ENCODE assay signal across 11 cellular contexts in the genomic region with DNA sequence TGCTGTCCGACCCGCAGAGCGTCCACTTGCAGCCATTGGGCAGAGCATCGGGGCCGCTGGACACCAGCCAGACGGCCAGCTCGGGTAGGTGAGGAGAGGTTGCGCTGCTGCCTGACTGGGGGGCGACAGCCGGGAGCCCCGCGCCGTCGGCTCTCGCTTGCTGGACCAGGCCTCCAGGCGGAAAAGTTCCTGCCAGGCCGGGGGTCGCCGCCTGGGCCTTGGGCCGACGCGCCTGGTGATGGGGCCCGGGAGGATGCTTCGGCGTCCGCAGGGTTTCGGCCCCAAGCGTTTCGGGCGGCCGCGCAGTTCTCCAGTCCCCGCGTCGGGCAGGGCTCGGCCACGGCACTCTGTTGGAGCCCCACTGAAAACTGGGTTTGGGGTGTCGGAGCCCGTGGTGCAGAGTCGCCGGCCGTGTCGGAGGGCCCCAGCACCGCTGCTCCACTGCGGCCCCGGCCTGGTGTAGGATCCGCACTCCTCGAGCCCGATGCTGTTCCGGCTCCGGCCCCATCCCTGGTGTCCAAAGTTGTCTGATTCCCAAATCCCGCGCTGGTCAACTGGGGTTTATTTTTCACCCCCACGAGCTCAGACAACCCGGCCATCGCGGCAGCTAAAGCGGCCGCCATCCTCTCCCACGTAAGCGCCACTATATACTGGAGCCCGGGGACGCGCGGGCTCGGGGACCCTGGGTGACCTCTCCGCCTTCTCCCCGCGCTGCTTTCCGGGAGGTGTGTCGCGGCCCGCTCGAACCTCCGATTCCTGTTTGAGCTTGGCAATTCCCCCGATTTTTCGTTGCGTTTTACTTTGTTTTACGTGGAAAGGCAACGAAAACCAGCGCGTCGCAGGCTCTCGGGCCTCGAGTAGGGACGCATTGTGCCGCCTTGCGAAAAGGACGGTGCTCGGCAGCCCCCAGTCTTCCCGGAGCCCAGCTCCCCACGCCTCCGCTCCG. TPM values are rescaled to one million over a fixed set of nuclear protein-coding genes. Genes with fewer than 3 reads are reported as not detected.
DNase-seq lines count a peak whose midpoint lies in the region; ATAC-seq, FAIRE-seq and TF ChIP-seq lines count a peak whose summit lies in the region.
"Had no signal": no experiment of that assay in that cellular context is flagged by ENCODE, and none has a peak within 500 bp of the region (broad histone marks: within the 10 kb centered on the region; RNA-seq: fewer than 3 reads in every experiment).

No MANE protein-coding gene starts in this region.

- H3K9me3 ChIP-seq in CD8-positive, alpha-beta T cell (ENCODE audit: low read length) = no peaks in the 10 kb centered on the region
- H3K9me3 ChIP-seq in endothelial cell of umbilical vein (replicated peaks; ENCODE audit: control insufficient read depth, insufficient read depth, low read length) (no peaks in the 10 kb centered on the region), neuron (ENCODE audit: low read length) (no peaks in the 10 kb centered on the region)
- H3K9me3 ChIP-seq: mucosa of descending colon had no signal

- H4K20me1 ChIP-seq in endothelial cell of umbilical vein (replicated peaks; ENCODE audit: control insufficient read depth, extremely low read depth, insufficient read depth, low read length) = no peaks in the 10 kb centered on the region

- H3K36me3 Mint-ChIP-seq in CD8-positive, alpha-beta T cell = no peaks in the 10 kb centered on the region

- H3K27me3 ChIP-seq in CD8-positive, alpha-beta T cell (ENCODE audit: insufficient read depth, low read length) = peaks cover 34% of the 10 kb centered on the region
- peaks cover 77 to 79% of the 10 kb centered on the region in 2 experiments for H3K27me3 ChIP-seq in endothelial cell of umbilical vein (ENCODE audit: control insufficient read depth in 2 of 2, insufficient read depth in 2 of 2, low read length in 2 of 2)
- H3K27me3 ChIP-seq in neuron (ENCODE audit: insufficient read depth, low read length) = peaks cover 83% of the 10 kb centered on the region

- H3K4me2 ChIP-seq in endothelial cell of umbilical vein (ENCODE audit: insufficient read depth, low read length) = no peak overlapping the region

- H3K9me1 ChIP-seq in endothelial cell of umbilical vein (replicated peaks; ENCODE audit: control insufficient read depth, extremely low read depth, insufficient read depth, low read length) = no peaks in the 10 kb centered on the region

- H3K4me3 ChIP-seq in CD8-positive, alpha-beta T cell (ENCODE audit: low read depth, low read length) = peak overlapping the region; percentile 30
- H3K4me3 ChIP-seq in endothelial cell of umbilical vein (replicated peaks in 1 of 3; ENCODE audit: insufficient read depth in 1 of 3, low read depth in 1 of 3, low read length in 3 of 3) (no peak overlapping the region), neuron (ENCODE audit: low read length) (peak overlapping the region; percentile 10)
- H3K4me3 ChIP-seq: mucosa of descending colon had no signal

- dilution Hi-C loops in endothelial cell of umbilical vein (cut with MboI; ENCODE audit: extremely low pct_ligation_motif_present, low sequenced_read_pairs) = no loop called here

- peak overlapping the region; percentile 61 for H3K4me3 Mint-ChIP-seq in CD8-positive, alpha-beta T cell

- peaks cover 66% of the 10 kb centered on the region for H3K27me3 Mint-ChIP-seq in CD8-positive, alpha-beta T cell (ENCODE audit: low read depth)

- H2AFZ ChIP-seq in endothelial cell of umbilical vein (ENCODE audit: low read depth, low read length) (peak overlapping the region; percentile 36), neuron (ENCODE audit: low read depth, low read length) (peak overlapping the region; percentile 85)

- ATAC-seq in CD8-positive, alpha-beta T cell = peak; percentile 31
- ATAC-seq in HG03196 (IDR thresholded peaks at IDR 0.05; ENCODE audit: unreplicated experiment) = no peak

- no peak overlapping the region for H3K27ac ChIP-seq in CD8-positive, alpha-beta T cell (ENCODE audit: low read depth, low read length)
- H3K27ac ChIP-seq in endothelial cell of umbilical vein (ENCODE audit: insufficient read depth, low read depth, low read length) = no peak overlapping the region

- H3K27ac Mint-ChIP-seq in CD8-positive, alpha-beta T cell = no peak overlapping the region

- no peak for FAIRE-seq in endothelial cell of umbilical vein (lab: Jason Lieb, UNC)

- TF ChIP-seq CTCF in CD8-positive, alpha-beta T cell (IDR thresholded peaks at IDR 0.05) = no peak
- no peak for TF ChIP-seq CTCF in endothelial cell of umbilical vein (IDR thresholded peaks at IDR 0.05; ENCODE audit: extremely low read depth in 1 of 2, insufficient read depth in 1 of 2, low read depth in 1 of 2, low read length in 2 of 2)

- peaks cover 17% of the 10 kb centered on the region for H3K4me1 ChIP-seq in CD8-positive, alpha-beta T cell (ENCODE audit: insufficient read depth, low read length)
- H3K4me1 ChIP-seq in endothelial cell of umbilical vein (ENCODE audit: control insufficient read depth, extremely low read depth, insufficient read depth, low read length) (peaks cover 3% of the 10 kb centered on the region), neuron (ENCODE audit: insufficient read depth, low read length) (peaks cover 13% of the 10 kb centered on the region)

- H3K4me1 Mint-ChIP-seq in CD8-positive, alpha-beta T cell (ENCODE audit: low read depth) = peaks cover 17% of the 10 kb centered on the region

- intact Hi-C loops in CD8-positive, alpha-beta T cell (cut with DNase I, micrococcal nuclease) = no loop called here
- intact Hi-C loops in endothelial cell of umbilical vein (cut with micrococcal nuclease) = no loop called here

- POLR2A ChIA-PET in CD8-positive, alpha-beta T cell (lab: Charles Lee) = no interaction called here
- POLR2A ChIA-PET in endothelial cell of umbilical vein (lab: Charles Lee) = no interaction called here

- no peak overlapping the region for H3K9ac ChIP-seq in endothelial cell of umbilical vein (replicated peaks; ENCODE audit: extremely low read depth, insufficient read depth, low read length)

- CTCF ChIA-PET in CD8-positive, alpha-beta T cell (lab: Charles Lee) = interaction anchor here (1.3 to 2.1 kb wide), 2 partner anchors 12 to 22 kb away, joined by 4 to 8 read pairs; no protein-coding TSS in a partner anchor
- CTCF ChIA-PET in endothelial cell of umbilical vein (lab: Charles Lee) = interaction anchor here (0.6 to 1.8 kb wide), 4 partner anchors 10 to 19 kb away, joined by 3 to 4 read pairs (median 4); no protein-coding TSS in a partner anchor

- no peak for DNase-seq in CD8-positive, alpha-beta T cell
- DNase-seq in NCI-H2227 (lab: John Stamatoyannopoulos, UW; ENCODE audit: unreplicated experiment) (peak; percentile 51), endothelial cell of umbilical vein (ENCODE audit: low read depth, low spot score) (peak; percentile 11), GF-D8 (lab: John Stamatoyannopoulos, UW) (no peak), HT-29 (ENCODE audit: low spot score) (no peak), GM03348 (ENCODE audit: low spot score) (no peak)
- DNase-seq: DMS79 treated with DMSO at 0.1 percent for 48 hours, mucosa of descending colon, NCI-H526 treated with DMSO at 0.1 percent for 48 hours had no signal

- no peaks in the 10 kb centered on the region for H3K36me3 ChIP-seq in CD8-positive, alpha-beta T cell (ENCODE audit: insufficient read depth, low read length)
- no peaks in the 10 kb centered on the region for H3K36me3 ChIP-seq in endothelial cell of umbilical vein (ENCODE audit: control insufficient read depth in 2 of 2, extremely low read depth in 1 of 2, insufficient read depth in 2 of 2, low read length in 2 of 2)
- H3K36me3 ChIP-seq in neuron (ENCODE audit: insufficient read depth, low read length) = no peaks in the 10 kb centered on the region

- H3K9me3 Mint-ChIP-seq in CD8-positive, alpha-beta T cell = no peaks in the 10 kb centered on the region

- TF ChIP-seq POLR2A in endothelial cell of umbilical vein (IDR thresholded peaks at IDR 0.05; ENCODE audit: low read depth, low read length) = no peak

- no peaks in the 10 kb centered on the region for H3K79me2 ChIP-seq in endothelial cell of umbilical vein (ENCODE audit: control insufficient read depth, insufficient read depth, low read length)

- no TSS peak for BruUV-seq in endothelial cell of umbilical vein (replicated peaks; lab: Mats Ljungman, UMichigan)

TF ChIP-seq in endothelial cell of umbilical vein, 7 proteins besides CTCF, POLR2A, EP300 and RAD21:
- peak; percentile 96 for TF ChIP-seq EZH2 (IDR thresholded peaks at IDR 0.05; ENCODE audit: borderline replicate concordance, low read depth, low read length, severe bottlenecking)
- no peak for TF ChIP-seq FOS (IDR thresholded peaks at IDR 0.05; ENCODE audit: borderline replicate concordance, insufficient read depth, low read length)
TF ChIP-seq in endothelial cell of umbilical vein: peak in this region for 1.

RNA-seq across cellular contexts. Expression of gene VSX2, which starts 0.9 kb away (rescaled TPM):
- not detected for total RNA-seq in CD8-positive, alpha-beta T cell
- total RNA-seq in endothelial cell of umbilical vein = not detected in 2 replicates
- not detected in 2 replicates for polyA plus RNA-seq in endothelial cell of umbilical vein
- polyA plus RNA-seq in endothelial cell of umbilical vein (2011; cell fraction: cytosol; rRNA removed) = 0.01 TPM in 1 of 2 replicates, not detected in the other
- not detected in 2 replicates for polyA plus RNA-seq in endothelial cell of umbilical vein (2011; cell fraction: nucleus; rRNA removed)
- 0.05 TPM in 1 of 2 replicates, not detected in the other for polyA plus RNA-seq in endothelial cell of umbilical vein (2012)
- polyA minus RNA-seq in endothelial cell of umbilical vein = not detected in 2 replicates
- not detected for polyA minus RNA-seq in endothelial cell of umbilical vein (2011; cell fraction: cytosol; rRNA and poly(A)+ RNA removed)
- not detected in 2 replicates for polyA minus RNA-seq in endothelial cell of umbilical vein (2011; cell fraction: nucleus; rRNA and poly(A)+ RNA removed)
- total RNA-seq in HT-29 (2014; rRNA removed; shearing (Covaris generic)) = not detected in 2 replicates
- total RNA-seq: mucosa of descending colon had no signal

Comparison
In these comparisons a context has a peak if more than half of its experiments do, and no peak if none do; other contexts are left out.
1. DNase-seq: peak in NCI-H2227 (single experiment) and endothelial cell of umbilical vein (single experiment); none in CD8-positive, alpha-beta T cell (0 of 7), GF-D8 (single experiment), HT-29 (single experiment) and GM03348 (single experiment).
2. H3K4me3 ChIP-seq: peak in CD8-positive, alpha-beta T cell (single experiment) and neuron (single experiment); none in endothelial cell of umbilical vein (0 of 3).